In genomic region chr5:42545038-42545437, GRCh38 we compare ENCODE assay signal across 8 cellular contexts.
"Had no signal": no experiment of that assay in that cellular context is flagged by ENCODE, and none has a peak within 500 bp of the region (broad histone marks: within the 10 kb centered on the region; RNA-seq: fewer than 3 reads in every experiment).

No MANE protein-coding gene starts in this region.

- FAIRE-seq: G401.6, GM12878, GM12891, GM12892, GM18507, GM19239 had no signal

- H3K4me3 ChIP-seq: GM12878 had no signal

- DNase-seq: GDM1, GF-D8 had no signal

- ATAC-seq: GM12878 had no signal
